8 cellular contexts compared by ENCODE assay signal in genomic region chr3:168620854-168621253, GRCh38.
A peak's percentile ranks its signal among the peaks of the same experiment; 100 is the strongest.
DNase-seq lines count a peak whose midpoint lies in the region; ATAC-seq and TF ChIP-seq lines count a peak whose summit lies in the region.

No MANE protein-coding gene starts in this region.

- H3K27ac ChIP-seq in neuronal stem cell (replicated peaks; ENCODE audit: low read length): no peak overlapping the region

- no peak overlapping the region for H2BK15ac ChIP-seq in neuronal stem cell (ENCODE audit: low read length)

- no CpG with 5 or more reads among the region's 5 CpGs for WGBS in neuronal stem cell (ENCODE audit: extremely low coverage in 2 of 2, insufficient read length in 2 of 2, insufficient replicate concordance in 1 of 2), 2 donors

- H3K4me1 ChIP-seq in neuronal stem cell (ENCODE audit: control insufficient read depth in 2 of 2, insufficient read depth in 1 of 2, low read depth in 1 of 2, low read length in 2 of 2): peaks cover 6 to 15% of the 10 kb centered on the region in 2 donors

- no peak overlapping the region for H4K91ac ChIP-seq in neuronal stem cell (ENCODE audit: low read depth, low read length, poor library complexity)

- H3K4me3 Mint-ChIP-seq in HFFc6: no peak overlapping the region

- H3K27ac Mint-ChIP-seq in HFFc6: no peak overlapping the region

- no peak overlapping the region for H2BK5ac ChIP-seq in neuronal stem cell (ENCODE audit: low read length)

- no peak overlapping the region for H2AK5ac ChIP-seq in neuronal stem cell (ENCODE audit: low read depth, low read length)

- ATAC-seq in GM18858 (IDR thresholded peaks at IDR 0.05; ENCODE audit: unreplicated experiment): no peak
- no peak for ATAC-seq in sciatic nerve

- no peak overlapping the region for H3K23ac ChIP-seq in neuronal stem cell (ENCODE audit: low read depth, low read length, poor library complexity)

- no peak overlapping the region for H3K14ac ChIP-seq in neuronal stem cell (ENCODE audit: low read length)

- H3K4me1 Mint-ChIP-seq in HFFc6 (ENCODE audit: low read depth): no peaks in the 10 kb centered on the region

- no peak overlapping the region for H3K18ac ChIP-seq in neuronal stem cell (ENCODE audit: low read length)

- no peak overlapping the region for H3K4me3 ChIP-seq in neuronal stem cell (ENCODE audit: low read length in 2 of 2)

- H3K4ac ChIP-seq in neuronal stem cell (ENCODE audit: low read length): no peak overlapping the region

- H3K36me3 ChIP-seq in neuronal stem cell (replicated peaks in 1 of 2; ENCODE audit: control insufficient read depth in 2 of 2, insufficient read depth in 2 of 2, low read length in 2 of 2): no peaks in the 10 kb centered on the region

- intact Hi-C loops in sciatic nerve (cut with DNase I): no loop called here

- DNase-seq in ELF-1 (ENCODE audit: low read depth, low spot score): peak; percentile 57
- no peak for DNase-seq in HFFc6
- peak; percentile 44 for DNase-seq in NCI-H2107 treated with DMSO at 0.1 percent for 48 hours (lab: John Stamatoyannopoulos, UW; ENCODE audit: unreplicated experiment)
- peak; percentile 11 for DNase-seq in dermis blood vessel endothelial cell
- DNase-seq in neuronal stem cell (ENCODE audit: low spot score): peak; percentile 57
- DNase-seq in activated CD8-positive, alpha-beta memory T cell treated with anti-CD3 and anti-CD28 coated beads for 24 hours: no peak
- DNase-seq in sciatic nerve (ENCODE audit: low spot score): no peak

- H3K4me2 ChIP-seq in neuronal stem cell (ENCODE audit: insufficient read depth, low read length, poor library complexity, severe bottlenecking): no peak overlapping the region

- H2AFZ ChIP-seq in neuronal stem cell (ENCODE audit: low read length): no peak overlapping the region

- H2BK120ac ChIP-seq in neuronal stem cell (ENCODE audit: low read depth, low read length): no peak overlapping the region

- no peaks in the 10 kb centered on the region for H3K36me3 Mint-ChIP-seq in HFFc6 (ENCODE audit: low read depth)

- H4K8ac ChIP-seq in neuronal stem cell (ENCODE audit: low read depth, low read length): no peak overlapping the region

- no peaks in the 10 kb centered on the region for H3K9me3 ChIP-seq in neuronal stem cell (replicated peaks in 1 of 2; ENCODE audit: control insufficient read depth in 2 of 2, insufficient read depth in 1 of 2, low read depth in 1 of 2, low read length in 2 of 2)

- H2BK12ac ChIP-seq in neuronal stem cell (ENCODE audit: low read length): no peak overlapping the region

- peaks cover 16% of the 10 kb centered on the region; the same call in 1 of the 2 replicates for H3K9me3 Mint-ChIP-seq in HFFc6

- H3K27me3 ChIP-seq in neuronal stem cell (ENCODE audit: control insufficient read depth in 3 of 3, insufficient read depth in 3 of 3, low read depth in 1 of 3, low read length in 3 of 3): no peaks in the 10 kb centered on the region

- TF ChIP-seq CTCF in HFFc6 (IDR thresholded peaks at IDR 0.05): peak; percentile 13; the same call in 1 of the 2 replicates

- no peak overlapping the region for H3K9ac ChIP-seq in neuronal stem cell (ENCODE audit: low read depth, low read length, poor library complexity)

- H3K79me1 ChIP-seq in neuronal stem cell (ENCODE audit: low read depth, low read length): no peaks in the 10 kb centered on the region

- H3K27me3 Mint-ChIP-seq in HFFc6 (ENCODE audit: insufficient read depth): peaks cover 2% of the 10 kb centered on the region

Comparison
In these comparisons a context has a peak if more than half of its experiments do, and no peak if none do; other contexts are left out.
1. DNase-seq: peak in ELF-1 (single experiment), NCI-H2107 treated with DMSO at 0.1 percent for 48 hours (single experiment), dermis blood vessel endothelial cell (single experiment) and neuronal stem cell (single experiment); none in HFFc6 (single experiment), activated CD8-positive, alpha-beta memory T cell treated with anti-CD3 and anti-CD28 coated beads for 24 hours (single experiment) and sciatic nerve (single experiment).